In the genomic region with DNA sequence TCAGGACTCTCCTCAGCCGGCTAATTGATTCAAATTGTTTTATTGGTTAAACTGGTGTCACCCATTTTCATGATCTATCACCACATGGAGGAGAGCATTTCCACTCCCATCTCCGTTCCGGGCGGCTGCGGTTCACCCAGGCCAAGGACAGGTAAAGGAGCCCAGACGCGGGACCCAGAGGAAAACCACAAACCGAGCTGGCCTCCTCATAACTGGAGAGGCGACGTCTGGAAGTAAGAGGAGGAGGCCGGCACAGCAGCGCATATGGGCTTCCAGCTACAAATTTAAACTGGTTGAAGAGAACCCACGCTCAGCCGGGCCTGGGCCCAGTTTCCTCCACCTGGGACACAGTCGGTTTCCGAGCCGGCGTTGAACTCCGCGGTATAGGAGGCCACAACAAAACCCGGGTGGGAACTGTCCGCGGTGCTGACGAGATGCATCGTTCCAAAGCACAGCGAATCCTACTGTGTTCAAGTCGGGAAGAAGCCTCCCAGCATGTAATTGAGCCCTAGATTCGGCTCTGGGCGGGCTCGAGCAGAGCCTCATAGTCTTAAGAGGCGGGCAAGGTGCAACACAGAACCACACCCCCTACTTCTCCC, we compare ENCODE assay signal across 11 cellular contexts. TPM values are rescaled to one million over a fixed set of nuclear protein-coding genes. Genes with fewer than 3 reads are reported as not detected.
A peak's percentile ranks its signal among the peaks of the same experiment; 100 is the strongest.
DNase-seq lines count a peak whose midpoint lies in the region; ATAC-seq, FAIRE-seq and TF ChIP-seq lines count a peak whose summit lies in the region.
"Had no signal": no experiment of that assay in that cellular context is flagged by ENCODE, and none has a peak within 500 bp of the region (broad histone marks: within the 10 kb centered on the region; RNA-seq: fewer than 3 reads in every experiment).

No MANE protein-coding gene starts in this region.

- H3K27me3 ChIP-seq in GM23248 (replicated peaks; ENCODE audit: insufficient read depth) (peaks cover 49% of the 10 kb centered on the region), NT2/D1 (ENCODE audit: insufficient read depth, insufficient read length) (peaks cover 100% of the 10 kb centered on the region), endothelial cell of umbilical vein (ENCODE audit: control insufficient read depth in 2 of 2, insufficient read depth in 2 of 2, low read length in 2 of 2) (peaks cover 46 to 52% of the 10 kb centered on the region in 2 experiments), neural progenitor cell (peaks cover 100% of the 10 kb centered on the region), vagina (peaks cover 5% of the 10 kb centered on the region)

- TF ChIP-seq CTCF in endothelial cell of umbilical vein (IDR thresholded peaks at IDR 0.05; ENCODE audit: extremely low read depth in 1 of 2, insufficient read depth in 1 of 2, low read depth in 1 of 2, low read length in 2 of 2), result no peak
- no peak for TF ChIP-seq CTCF in neural progenitor cell (IDR thresholded peaks at IDR 0.05)
- TF ChIP-seq CTCF in vagina (IDR thresholded peaks at IDR 0.05), result no peak
- TF ChIP-seq CTCF in RWPE1 (conservative IDR thresholded peaks at IDR 0.05; ENCODE audit: low read depth), result no peak

- no TSS peak for BruUV-seq in endothelial cell of umbilical vein (replicated peaks; lab: Mats Ljungman, UMichigan)

- no peaks in the 10 kb centered on the region for H3K9me2 ChIP-seq in GM23248 (ENCODE audit: insufficient read depth)

- DNase-seq in GM23248, result peak; percentile 54
- peak; percentile 57 for DNase-seq in NT2/D1 (ENCODE audit: low read depth, low spot score)
- peak; percentile 28 for DNase-seq in endothelial cell of umbilical vein (ENCODE audit: low read depth, low spot score)
- DNase-seq in neural progenitor cell (ENCODE audit: low spot score), result peak; percentile 94
- no peak for DNase-seq in vagina (ENCODE audit: extremely low spot score in 2 of 2)
- DNase-seq in RWPE1 (ENCODE audit: low spot score), result no peak
- DNase-seq: effector CD4-positive, alpha-beta T cell had no signal

- no peaks in the 10 kb centered on the region for H3K36me3 Mint-ChIP-seq in neural progenitor cell

- peak overlapping the region; percentile 20 for H3K4me3 Mint-ChIP-seq in neural progenitor cell
- H3K4me3 Mint-ChIP-seq: stimulated activated naive CD8-positive, alpha-beta T cell treated with anti-CD3 and anti-CD28 coated beads, Interleukin-15, Interleukin-2, amounts not matched to agents 100 ng/mL and 50 ng/mL, for 24 hours had no signal

- no peak overlapping the region for H3K27ac ChIP-seq in GM23248
- H3K27ac ChIP-seq in endothelial cell of umbilical vein (ENCODE audit: insufficient read depth, low read depth, low read length), result no peak overlapping the region
- no peak overlapping the region for H3K27ac ChIP-seq in neural progenitor cell
- H3K27ac ChIP-seq in vagina, result no peak overlapping the region
- no peak overlapping the region for H3K27ac ChIP-seq in RWPE1
- H3K27ac ChIP-seq: HL-60 had no signal

- peaks cover 9% of the 10 kb centered on the region for H3K4me1 Mint-ChIP-seq in neural progenitor cell

- H3K4me1 ChIP-seq in GM23248 (ENCODE audit: insufficient read depth) (no peaks in the 10 kb centered on the region), NT2/D1 (ENCODE audit: insufficient read depth, insufficient read length) (no peaks in the 10 kb centered on the region), endothelial cell of umbilical vein (ENCODE audit: control insufficient read depth, extremely low read depth, insufficient read depth, low read length) (no peaks in the 10 kb centered on the region), neural progenitor cell (peaks cover 4% of the 10 kb centered on the region), vagina (no peaks in the 10 kb centered on the region)

- 5 to 7% methylated on average over 31 of the region's 31 CpGs for WGBS in GM23248 (ENCODE audit: low coverage in 1 of 2, low lambda C conversion rate in 2 of 2, missing lambda C conversion rate in 2 of 2), 2 experiments

- H2AFZ ChIP-seq in GM23248 (no peak overlapping the region), endothelial cell of umbilical vein (ENCODE audit: low read depth, low read length) (no peak overlapping the region), neural progenitor cell (replicated peaks) (no peak overlapping the region)

- peaks cover 88% of the 10 kb centered on the region for H3K27me3 Mint-ChIP-seq in neural progenitor cell (ENCODE audit: insufficient read depth, low read depth)

- CTCF ChIA-PET in endothelial cell of umbilical vein (lab: Charles Lee), result no interaction called here
- CTCF ChIA-PET in RWPE1 (lab: Yijun Ruan, JAX), result no interaction called here

- no peaks in the 10 kb centered on the region for H3K36me3 ChIP-seq in GM23248 (ENCODE audit: low read depth)
- H3K36me3 ChIP-seq in NT2/D1 (ENCODE audit: insufficient read depth, insufficient read length, low read length), result no peaks in the 10 kb centered on the region
- H3K36me3 ChIP-seq in endothelial cell of umbilical vein (ENCODE audit: control insufficient read depth in 2 of 2, extremely low read depth in 1 of 2, insufficient read depth in 2 of 2, low read length in 2 of 2), result no peaks in the 10 kb centered on the region
- no peaks in the 10 kb centered on the region for H3K36me3 ChIP-seq in neural progenitor cell
- no peaks in the 10 kb centered on the region for H3K36me3 ChIP-seq in vagina

- no peaks in the 10 kb centered on the region for H3K9me1 ChIP-seq in endothelial cell of umbilical vein (replicated peaks; ENCODE audit: control insufficient read depth, extremely low read depth, insufficient read depth, low read length)

- H3K9me3 Mint-ChIP-seq in neural progenitor cell, result peaks cover 5% of the 10 kb centered on the region

- intact Hi-C loops in endothelial cell of umbilical vein (cut with micrococcal nuclease), result no loop called here
- intact Hi-C loops in vagina (cut with DNase I), result no loop called here

- POLR2A ChIA-PET in endothelial cell of umbilical vein (lab: Charles Lee) (no interaction called here), RWPE1 (lab: Yijun Ruan, JAX; ENCODE audit: low non-redundant PET) (no interaction called here)

- H3F3A ChIP-seq in GM23248 (ENCODE audit: insufficient read depth), result no peaks in the 10 kb centered on the region
- peaks cover 25% of the 10 kb centered on the region for H3F3A ChIP-seq in neural progenitor cell (ENCODE audit: low read depth)

- no peak for ATAC-seq in GM19397 (IDR thresholded peaks at IDR 0.05; ENCODE audit: unreplicated experiment)

- in situ Hi-C loops in GM23248 (cut with MboI), result no loop called here

- H3K4me2 ChIP-seq in GM23248 (ENCODE audit: unreplicated experiment) (no peak overlapping the region), endothelial cell of umbilical vein (ENCODE audit: insufficient read depth, low read length) (no peak overlapping the region), neural progenitor cell (peak overlapping the region; percentile 19)

- H3K9me3 ChIP-seq in GM23248 (ENCODE audit: low read depth), result no peaks in the 10 kb centered on the region
- H3K9me3 ChIP-seq in NT2/D1 (ENCODE audit: insufficient read depth, low read length), result no peaks in the 10 kb centered on the region
- H3K9me3 ChIP-seq in endothelial cell of umbilical vein (replicated peaks; ENCODE audit: control insufficient read depth, insufficient read depth, low read length), result no peaks in the 10 kb centered on the region
- H3K9me3 ChIP-seq in neural progenitor cell (ENCODE audit: low read depth), result no peaks in the 10 kb centered on the region
- H3K9me3 ChIP-seq in vagina, result no peaks in the 10 kb centered on the region

- no peak for FAIRE-seq in endothelial cell of umbilical vein (lab: Jason Lieb, UNC)

- H3K9ac ChIP-seq in GM23248 (no peak overlapping the region), NT2/D1 (ENCODE audit: insufficient read length, low read depth) (no peak overlapping the region), endothelial cell of umbilical vein (replicated peaks; ENCODE audit: extremely low read depth, insufficient read depth, low read length) (no peak overlapping the region), neural progenitor cell (no peak overlapping the region)

- H4K20me1 ChIP-seq in GM23248 (ENCODE audit: insufficient read depth) (no peaks in the 10 kb centered on the region), endothelial cell of umbilical vein (replicated peaks; ENCODE audit: control insufficient read depth, extremely low read depth, insufficient read depth, low read length) (no peaks in the 10 kb centered on the region), neural progenitor cell (ENCODE audit: low read depth) (peaks cover 84% of the 10 kb centered on the region)

- H3K79me2 ChIP-seq in GM23248 (ENCODE audit: insufficient read depth) (no peaks in the 10 kb centered on the region), endothelial cell of umbilical vein (ENCODE audit: control insufficient read depth, insufficient read depth, low read length) (no peaks in the 10 kb centered on the region), neural progenitor cell (ENCODE audit: low read depth) (no peaks in the 10 kb centered on the region)

- H3K27ac Mint-ChIP-seq in neural progenitor cell, result no peak overlapping the region
- H3K27ac Mint-ChIP-seq: stimulated activated naive CD8-positive, alpha-beta T cell treated with anti-CD3 and anti-CD28 coated beads, Interleukin-15, Interleukin-2, amounts not matched to agents 100 ng/mL and 50 ng/mL, for 24 hours had no signal

- H3K4me3 ChIP-seq in GM23248, result no peak overlapping the region
- H3K4me3 ChIP-seq in NT2/D1 (ENCODE audit: insufficient read length, low read depth), result no peak overlapping the region
- H3K4me3 ChIP-seq in endothelial cell of umbilical vein (replicated peaks in 1 of 3; ENCODE audit: insufficient read depth in 1 of 3, low read depth in 1 of 3, low read length in 3 of 3), result no peak overlapping the region
- no peak overlapping the region for H3K4me3 ChIP-seq in neural progenitor cell
- no peak overlapping the region for H3K4me3 ChIP-seq in vagina

- dilution Hi-C loops in endothelial cell of umbilical vein (cut with MboI; ENCODE audit: extremely low pct_ligation_motif_present, low sequenced_read_pairs), result no loop called here

- no peak for TF ChIP-seq POLR2A in endothelial cell of umbilical vein (IDR thresholded peaks at IDR 0.05; ENCODE audit: low read depth, low read length)
- no peak for TF ChIP-seq POLR2A in vagina (IDR thresholded peaks at IDR 0.05)

TF ChIP-seq in endothelial cell of umbilical vein, 7 proteins besides CTCF, POLR2A, EP300 and RAD21 (continues in another document):
- TF ChIP-seq JUN (IDR thresholded peaks at IDR 0.05; ENCODE audit: borderline replicate concordance, insufficient read depth, insufficient read length, low read depth), result no peak

RNA-seq across cellular contexts. Expression of a gene that starts 3.0 kb away (rescaled TPM):
- total RNA-seq in GM23248 (2014; rRNA removed; shearing (Covaris generic)), result not detected in 2 replicates
- polyA plus RNA-seq in GM23248 (2016; fragmentation: Nextera tagmentation; extraction: Ambion mirVana), result not detected in 2 replicates
- not detected in 2 replicates for total RNA-seq in endothelial cell of umbilical vein
- not detected in 2 replicates for polyA plus RNA-seq in endothelial cell of umbilical vein
- not detected in 2 replicates for polyA plus RNA-seq in endothelial cell of umbilical vein (2011; cell fraction: cytosol; rRNA removed)
- not detected in 2 replicates for polyA plus RNA-seq in endothelial cell of umbilical vein (2011; cell fraction: nucleus; rRNA removed)
- not detected in 2 replicates for polyA plus RNA-seq in endothelial cell of umbilical vein (2012)
- not detected in 2 replicates for polyA minus RNA-seq in endothelial cell of umbilical vein
- not detected for polyA minus RNA-seq in endothelial cell of umbilical vein (2011; cell fraction: cytosol; rRNA and poly(A)+ RNA removed)
- polyA minus RNA-seq in endothelial cell of umbilical vein (2011; cell fraction: nucleus; rRNA and poly(A)+ RNA removed), result not detected in 2 replicates
- total RNA-seq in neural progenitor cell (ENCODE audit: low replicate concordance), result not detected in 2 replicates
- total RNA-seq in vagina, result not detected
- total RNA-seq: T-helper 2 cell treated with Interferon-gamma antibody and Interleukin-4, amounts not matched to agents 100 ng/mL and 5 ng/mL, for 36 hours had no signal

Comparison
In these comparisons a context has a peak if more than half of its experiments do, and no peak if none do; other contexts are left out.
1. DNase-seq: peak in GM23248 (single experiment), NT2/D1 (single experiment), endothelial cell of umbilical vein (single experiment) and neural progenitor cell (single experiment); none in vagina (0 of 2) and RWPE1 (single experiment).